Comparison of ENCODE assay signal across 18 cellular contexts in the genomic region with DNA sequence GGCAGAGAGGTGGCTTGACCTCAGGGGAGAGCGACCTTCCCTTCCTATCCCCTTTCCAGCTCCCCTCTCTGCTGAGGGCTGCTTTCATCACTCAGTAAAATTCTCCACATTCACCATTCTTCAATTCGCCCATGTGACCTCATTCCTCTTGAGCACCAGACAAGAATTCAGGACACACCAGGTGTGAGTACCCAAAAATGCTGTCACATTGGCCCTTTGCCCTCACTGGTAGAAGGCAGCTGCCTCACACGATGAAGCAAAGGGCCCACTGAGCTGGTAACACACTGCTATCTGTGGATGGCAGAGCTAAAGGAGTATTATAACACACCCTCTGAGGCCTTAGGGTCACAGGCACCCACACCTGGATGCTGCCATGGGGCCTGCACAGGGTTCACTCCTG.
"Had no signal": no experiment of that assay in that cellular context is flagged by ENCODE, and none has a peak within 500 bp of the region (broad histone marks: within the 10 kb centered on the region; RNA-seq: fewer than 3 reads in every experiment).

No MANE protein-coding gene starts in this region.

- H3K9me3 ChIP-seq: left lung, stomach had no signal

- H3K27me3 ChIP-seq: left lung, spleen, stomach had no signal

- H3K4me1 Mint-ChIP-seq: activated CD4-positive, alpha-beta memory T cell treated with anti-CD3 and anti-CD28 coated beads, Interleukin-2, amount 10 ng/mL, durations not matched to agents 7 days and 5 days; central memory CD8-positive, alpha-beta T cell had no signal

- H3K27ac Mint-ChIP-seq: activated CD4-positive, alpha-beta memory T cell treated with anti-CD3 and anti-CD28 coated beads, Interleukin-2, amount 10 ng/mL, durations not matched to agents 7 days and 5 days; activated naive CD4-positive, alpha-beta T cell treated with anti-CD3 and anti-CD28 coated beads, Interleukin-2, amount 50 U/mL, for 72 hours; activated T-cell treated with anti-CD3 and anti-CD28 coated beads, Interleukin-2, amount 50 U/mL, for 24 hours; memory B cell; T-helper 17 cell had no signal

- H3K4me3 ChIP-seq: left lung, spleen, stomach had no signal

- DNase-seq: activated CD4-positive, alpha-beta memory T cell treated with anti-CD3 and anti-CD28 coated beads, Interleukin-2, amount 10 ng/mL, durations not matched to agents 7 days and 5 days; activated CD4-positive, alpha-beta T cell treated with anti-CD3 and anti-CD28 coated beads for 4 hours; activated gamma-delta T cell; activated T-cell treated with anti-CD3 and anti-CD28 coated beads, Interleukin-2, amount 50 U/mL, for 24 hours; effector memory CD4-positive, alpha-beta T cell; hippocampal formation; stomach; T-helper 17 cell had no signal

- H3K27ac ChIP-seq: spleen had no signal

- FAIRE-seq: keratinocyte, urothelium cell line had no signal

- H3K27me3 Mint-ChIP-seq: activated CD4-positive, alpha-beta memory T cell treated with anti-CD3 and anti-CD28 coated beads, Interleukin-2, amount 10 ng/mL, durations not matched to agents 7 days and 5 days; activated T-cell treated with anti-CD3 and anti-CD28 coated beads, Interleukin-2, amount 50 U/mL, for 24 hours; brain; central memory CD8-positive, alpha-beta T cell; memory B cell; T-helper 17 cell had no signal

- ATAC-seq: activated naive CD4-positive, alpha-beta T cell treated with anti-CD3 and anti-CD28 coated beads, Interleukin-2, amount 50 U/mL, for 72 hours; left lung; sciatic nerve; T-helper 17 cell; WTC11 had no signal

- H3K9me3 Mint-ChIP-seq: activated CD4-positive, alpha-beta memory T cell treated with anti-CD3 and anti-CD28 coated beads, Interleukin-2, amount 10 ng/mL, durations not matched to agents 7 days and 5 days; activated naive CD4-positive, alpha-beta T cell treated with anti-CD3 and anti-CD28 coated beads, Interleukin-2, amount 50 U/mL, for 72 hours; activated T-cell treated with anti-CD3 and anti-CD28 coated beads, Interleukin-2, amount 50 U/mL, for 24 hours; central memory CD8-positive, alpha-beta T cell; memory B cell had no signal

- H3K4me3 Mint-ChIP-seq: activated CD4-positive, alpha-beta memory T cell treated with anti-CD3 and anti-CD28 coated beads, Interleukin-2, amount 10 ng/mL, durations not matched to agents 7 days and 5 days; activated T-cell treated with anti-CD3 and anti-CD28 coated beads, Interleukin-2, amount 50 U/mL, for 24 hours; brain; central memory CD8-positive, alpha-beta T cell; memory B cell; T-helper 17 cell; WTC11 had no signal
